In the genomic region with DNA sequence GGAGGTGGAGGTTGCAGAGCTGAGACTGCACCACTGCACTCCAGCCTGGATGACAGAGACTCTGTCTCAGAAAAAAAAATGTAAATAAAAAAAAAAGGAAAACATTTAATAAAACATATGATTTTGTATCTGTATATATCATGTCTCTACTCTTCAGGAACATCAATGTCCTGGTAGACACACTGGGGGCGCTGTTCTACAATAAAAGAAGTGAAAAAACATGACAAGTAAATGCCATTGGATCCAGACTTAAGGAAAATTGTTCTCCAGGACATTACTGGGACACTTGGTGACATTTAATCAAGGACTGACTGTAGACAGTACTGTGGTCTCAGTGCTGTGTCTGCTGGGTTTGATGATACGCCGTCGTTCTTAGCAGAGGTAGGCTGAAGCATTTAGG, we compare ENCODE assay signal across 17 cellular contexts. TPM values are rescaled to one million over a fixed set of nuclear protein-coding genes. Genes with fewer than 3 reads are reported as not detected.
A peak's percentile ranks its signal among the peaks of the same experiment; 100 is the strongest.
DNase-seq lines count a peak whose midpoint lies in the region; ATAC-seq and TF ChIP-seq lines count a peak whose summit lies in the region.
"Had no signal": no experiment of that assay in that cellular context is flagged by ENCODE, and none has a peak within 500 bp of the region (broad histone marks: within the 10 kb centered on the region; RNA-seq: fewer than 3 reads in every experiment).

No MANE protein-coding gene starts in this region.

- no peak overlapping the region for H3K4me3 ChIP-seq in AG04450 (ENCODE audit: low read depth, low read length)
- H3K4me3 ChIP-seq in DND-41 (ENCODE audit: low read depth in 1 of 2, low read length in 2 of 2), result no peak overlapping the region
- no peak overlapping the region for H3K4me3 ChIP-seq in OCI-LY7 (ENCODE audit: low read depth, low read length, poor library complexity, severe bottlenecking)
- H3K4me3 ChIP-seq in fibroblast of lung (replicated peaks in 1 of 4; ENCODE audit: control extremely low read depth in 1 of 4, insufficient read depth in 1 of 4, low read depth in 3 of 4, low read length in 4 of 4), result no peak overlapping the region
- H3K4me3 ChIP-seq: coronary artery, esophagus muscularis mucosa, thoracic aorta had no signal

- POLR2A ChIA-PET in AG04450 (lab: Yijun Ruan, JAX), result no interaction called here
- POLR2A ChIA-PET in OCI-LY7 (lab: Charles Lee), result interaction anchor here (0.9 kb wide), 1 partner anchor 11 kb away, joined by 3 read pairs; no protein-coding TSS in a partner anchor

- ATAC-seq in DND-41 (ENCODE audit: insufficient read depth, low read depth) (no peak), HG03108 (IDR thresholded peaks at IDR 0.05; ENCODE audit: unreplicated experiment) (no peak)

- CTCF ChIA-PET in AG04450 (lab: Charles Lee) (interaction anchor here (0.6 to 0.7 kb wide), 3 partner anchors 9 to 81 kb away, joined by 3 read pairs; no protein-coding TSS in a partner anchor), OCI-LY7 (lab: Charles Lee; ENCODE audit: unreplicated experiment) (no interaction called here)

- intact Hi-C loops in OCI-LY7 (cut with micrococcal nuclease; ENCODE audit: unreplicated experiment), result no loop called here

- H3K27ac ChIP-seq in AG04450 (ENCODE audit: low read depth, low read length) (no peak overlapping the region), DND-41 (ENCODE audit: low read length) (no peak overlapping the region), OCI-LY7 (ENCODE audit: low read depth, low read length, poor library complexity, severe bottlenecking) (no peak overlapping the region), fibroblast of lung (ENCODE audit: insufficient read depth, low read length) (no peak overlapping the region)
- H3K27ac ChIP-seq: coronary artery, esophagus muscularis mucosa, thoracic aorta had no signal

- H3K4me1 ChIP-seq in DND-41 (ENCODE audit: insufficient read depth, low read length), result peaks cover 3% of the 10 kb centered on the region
- H3K4me1 ChIP-seq in OCI-LY7 (ENCODE audit: insufficient read depth, low read length, poor library complexity, severe bottlenecking), result no peaks in the 10 kb centered on the region
- H3K4me1 ChIP-seq in fibroblast of lung (ENCODE audit: control insufficient read depth, extremely low read depth, insufficient read depth, low read length), result no peaks in the 10 kb centered on the region

- H4K20me1 ChIP-seq in DND-41 (ENCODE audit: insufficient read depth, low read length), result peaks cover 3% of the 10 kb centered on the region; the same call in 1 of the 2 replicates
- H4K20me1 ChIP-seq in OCI-LY7 (ENCODE audit: insufficient read depth, low read length), result no peaks in the 10 kb centered on the region
- no peaks in the 10 kb centered on the region for H4K20me1 ChIP-seq in fibroblast of lung (ENCODE audit: control insufficient read depth, extremely low read depth, insufficient read depth, low read length)

- no peak for DNase-seq in AG04450 (ENCODE audit: low read depth, low spot score)
- no peak for DNase-seq in DND-41
- DNase-seq in OCI-LY7 (ENCODE audit: low spot score), result no peak
- DNase-seq in fibroblast of lung (ENCODE audit: low read depth in 2 of 2), result peak in 1 of 2 donors; percentile 39
- DNase-seq in RPMI8226, result no peak
- DNase-seq in T-helper 1 cell, result no peak
- no peak for DNase-seq in activated naive CD4-positive, alpha-beta T cell (lab: John Stamatoyannopoulos, UW)
- DNase-seq: activated CD4-positive, alpha-beta T cell treated with anti-CD3 and anti-CD28 coated beads, Interleukin-2, amount 50 U/mL, for 48 hours; CD4-positive, alpha-beta T cell; NCI-H510A treated with DMSO at 0.1 percent for 48 hours; nephron progenitor cell; stimulated activated CD8-positive, alpha-beta memory T cell treated with anti-CD3 and anti-CD28 coated beads, Interleukin-4, amount 100 ng/mL, for 48 hours; T-helper 2 cell had no signal

- H2AFZ ChIP-seq in DND-41 (ENCODE audit: low read depth, low read length) (no peak overlapping the region), OCI-LY7 (ENCODE audit: low read length) (no peak overlapping the region), fibroblast of lung (ENCODE audit: low read length) (no peak overlapping the region)

- H3K27me3 ChIP-seq in AG04450 (ENCODE audit: control insufficient read depth, insufficient read depth, low read length), result peaks cover under 1% of the 10 kb centered on the region
- H3K27me3 ChIP-seq in DND-41 (ENCODE audit: insufficient read depth, low read length, poor library complexity), result no peaks in the 10 kb centered on the region
- no peaks in the 10 kb centered on the region for H3K27me3 ChIP-seq in fibroblast of lung (ENCODE audit: control insufficient read depth, insufficient read depth, low read length)
- H3K27me3 ChIP-seq: esophagus muscularis mucosa had no signal

- H3K4me2 ChIP-seq in DND-41 (ENCODE audit: insufficient read depth, low read length) (no peak overlapping the region), OCI-LY7 (ENCODE audit: low read length) (no peak overlapping the region), fibroblast of lung (ENCODE audit: extremely low read depth, insufficient read depth, low read length) (no peak overlapping the region)

- H3K9me2 ChIP-seq in OCI-LY7 (ENCODE audit: insufficient read depth, low read length), result no peaks in the 10 kb centered on the region

- H3K79me2 ChIP-seq in DND-41 (ENCODE audit: insufficient read depth, low read length) (no peaks in the 10 kb centered on the region), OCI-LY7 (ENCODE audit: insufficient read depth, low read depth, low read length) (no peaks in the 10 kb centered on the region), fibroblast of lung (ENCODE audit: control insufficient read depth, insufficient read depth, low read length) (no peaks in the 10 kb centered on the region)

- peaks cover 18% of the 10 kb centered on the region for H3K9me3 ChIP-seq in AG04450 (ENCODE audit: control insufficient read depth, insufficient read depth, low read length)
- H3K9me3 ChIP-seq in DND-41 (ENCODE audit: insufficient read depth, low read length, severe bottlenecking), result peaks cover 7% of the 10 kb centered on the region
- peaks cover 7% of the 10 kb centered on the region; the same call in 1 of the 2 replicates for H3K9me3 ChIP-seq in OCI-LY7 (ENCODE audit: low read length)
- no peaks in the 10 kb centered on the region for H3K9me3 ChIP-seq in fibroblast of lung (ENCODE audit: control insufficient read depth, insufficient read depth, low read depth, low read length)

- no TSS peak for BruUV-seq in OCI-LY7 (replicated peaks; lab: Mats Ljungman, UMichigan)

- H3K9ac ChIP-seq in DND-41 (ENCODE audit: low read depth, low read length) (no peak overlapping the region), fibroblast of lung (ENCODE audit: insufficient read depth, low read length) (no peak overlapping the region)

- TF ChIP-seq CTCF in AG04450 (IDR thresholded peaks at IDR 0.05; ENCODE audit: low read depth, low read length), result peak; percentile 50
- TF ChIP-seq CTCF in DND-41 (IDR thresholded peaks at IDR 0.05; ENCODE audit: borderline replicate concordance, extremely low read depth, low read length, poor library complexity, severe bottlenecking), result peak; percentile 39
- TF ChIP-seq CTCF in OCI-LY7 (conservative IDR thresholded peaks at IDR 0.05; ENCODE audit: low read length), result peak; percentile 70
- peak; percentile 7 to 32 for TF ChIP-seq CTCF in fibroblast of lung (conservative IDR thresholded peaks at IDR 0.05 in 1 of 2, IDR thresholded peaks at IDR 0.05 in 1 of 2; ENCODE audit: low read depth in 1 of 2, low read length in 2 of 2)

- H3K36me3 ChIP-seq in DND-41 (ENCODE audit: insufficient read depth, low read length) (no peaks in the 10 kb centered on the region), OCI-LY7 (ENCODE audit: insufficient read depth, low read length) (no peaks in the 10 kb centered on the region), fibroblast of lung (ENCODE audit: control insufficient read depth, insufficient read depth, low read length) (no peaks in the 10 kb centered on the region)
- H3K36me3 ChIP-seq: esophagus muscularis mucosa, thoracic aorta had no signal

RNA-seq across cellular contexts. Expression of a gene that starts 15.5 kb away (rescaled TPM):
- polyA plus RNA-seq in AG04450 (2011; rRNA removed) (126 and 160 TPM in 2 replicates), fibroblast of lung (180 and 185 TPM in 2 replicates)
- polyA minus RNA-seq in AG04450 (2011; rRNA and poly(A)+ RNA removed), result 134 and 150 TPM in 2 replicates
- total RNA-seq in OCI-LY7 (2014; rRNA removed; shearing (Covaris generic)), result 157 and 204 TPM in 2 replicates
- total RNA-seq in OCI-LY7 (2022) (142 and 147 TPM in 2 replicates), fibroblast of lung (138 and 219 TPM in 2 replicates)
- polyA plus RNA-seq in fibroblast of lung (2012), result 99.9 and 103 TPM in 2 replicates
- 26.2 and 48.7 TPM in 2 replicates for polyA minus RNA-seq in fibroblast of lung (ENCODE audit: low replicate concordance)

RNA-seq across cellular contexts. Expression of a gene that starts 50.8 kb away (rescaled TPM):
- 25.8 and 29.8 TPM in 2 replicates for polyA plus RNA-seq in AG04450 (2011; rRNA removed)
- polyA minus RNA-seq in AG04450 (2011; rRNA and poly(A)+ RNA removed), result 5.7 and 6.3 TPM in 2 replicates
- 18.2 and 18.7 TPM in 2 replicates for total RNA-seq in OCI-LY7 (2014; rRNA removed; shearing (Covaris generic))
- 33.0 and 38.9 TPM in 2 replicates for total RNA-seq in OCI-LY7 (2022)
- 26.4 and 32.1 TPM in 2 replicates for total RNA-seq in fibroblast of lung
- polyA plus RNA-seq in fibroblast of lung, result 19.4 and 25.5 TPM in 2 replicates
- 33.6 and 41.6 TPM in 2 replicates for polyA plus RNA-seq in fibroblast of lung (2012)
- 0.75 and 2.0 TPM in 2 replicates for polyA minus RNA-seq in fibroblast of lung (ENCODE audit: low replicate concordance)

RNA-seq across cellular contexts. Expression of a gene that starts 51.1 kb away (rescaled TPM):
- polyA plus RNA-seq in AG04450 (2011; rRNA removed), result 10.5 and 12.5 TPM in 2 replicates
- 12.7 and 15.0 TPM in 2 replicates for polyA minus RNA-seq in AG04450 (2011; rRNA and poly(A)+ RNA removed)
- total RNA-seq in OCI-LY7 (2014; rRNA removed; shearing (Covaris generic)), result 26.1 and 29.2 TPM in 2 replicates
- total RNA-seq in OCI-LY7 (2022), result 36.3 and 38.7 TPM in 2 replicates
- total RNA-seq in fibroblast of lung, result 25.8 and 28.8 TPM in 2 replicates
- 14.3 and 14.9 TPM in 2 replicates for polyA plus RNA-seq in fibroblast of lung
- 14.6 and 15.8 TPM in 2 replicates for polyA plus RNA-seq in fibroblast of lung (2012)
- 7.4 and 12.3 TPM in 2 replicates for polyA minus RNA-seq in fibroblast of lung (ENCODE audit: low replicate concordance)

Comparison
In these comparisons a context has a peak if more than half of its experiments do, and no peak if none do; other contexts are left out.
1. CTCF ChIP-seq: peak in every context shown above with its lines; median percentile 70 in OCI-LY7; 50 in AG04450; 39 in DND-41; 20 in fibroblast of lung.